1 cellular context compared by ENCODE assay signal in the genomic region with DNA sequence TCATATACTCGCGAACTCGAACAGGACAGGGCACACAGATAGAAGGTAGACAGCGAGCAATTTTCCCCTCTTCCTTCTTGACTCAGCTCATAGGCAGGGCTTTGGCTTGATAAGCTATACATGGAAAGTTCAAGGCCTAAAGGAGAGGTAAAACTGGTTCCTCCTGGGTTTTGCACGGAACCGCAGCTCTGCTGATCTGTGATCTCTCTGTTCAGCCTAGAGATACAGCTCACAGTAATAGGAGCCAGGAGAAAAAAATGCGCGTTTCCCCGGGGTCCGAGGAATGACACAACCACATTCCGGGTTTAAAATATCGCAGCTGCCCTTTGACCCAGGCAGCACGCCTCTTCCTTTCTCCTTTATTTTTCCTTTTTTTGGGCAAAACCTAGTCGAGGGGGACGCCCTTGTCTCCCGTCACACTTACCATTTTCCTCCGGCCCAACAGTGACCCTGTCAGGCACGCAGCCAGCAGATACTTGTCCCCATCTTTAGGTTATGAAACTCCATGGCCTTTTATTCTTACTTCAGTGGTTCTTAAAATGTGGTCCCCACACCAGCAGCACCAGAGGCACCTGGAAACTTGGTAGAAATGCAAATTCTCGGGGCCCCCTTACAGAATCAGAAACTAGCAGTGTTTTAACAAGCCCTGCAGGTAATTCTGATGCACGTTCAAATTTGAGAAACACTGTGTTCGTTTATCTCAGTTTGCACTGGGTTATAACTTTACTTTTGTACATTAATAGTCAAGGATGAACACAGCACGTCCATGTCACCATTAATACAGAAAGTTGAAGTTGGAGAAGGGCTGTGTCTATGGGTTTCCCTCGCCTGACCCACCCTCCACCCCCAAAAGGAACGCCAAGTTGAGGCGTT.
TF ChIP-seq lines count a peak whose summit lies in the region.

No MANE protein-coding gene starts in this region.

TF ChIP-seq in HepG2, 621 proteins besides CTCF, POLR2A, EP300 and RAD21 (continued from another document and continues in another):
- TF ChIP-seq CSRNP1 (CRISPR knock-in tag; IDR thresholded peaks at IDR 0.05) = no peak
- TF ChIP-seq ATF7-NPFF (CRISPR knock-in tag; IDR thresholded peaks at IDR 0.05; ENCODE audit: low read depth) = no peak
- no peak for TF ChIP-seq PAF1 (CRISPR knock-in tag; IDR thresholded peaks at IDR 0.05)
- no peak for TF ChIP-seq MZF1 (CRISPR knock-in tag; IDR thresholded peaks at IDR 0.05; ENCODE audit: borderline replicate concordance)
- TF ChIP-seq DRAP1 (CRISPR knock-in tag; IDR thresholded peaks at IDR 0.05) = peak; percentile 21
- 0 out of 2 replicates have a peak, but pooled peaks have one; percentile 28 for TF ChIP-seq ZNF691 (CRISPR knock-in tag; IDR thresholded peaks at IDR 0.05; ENCODE audit: borderline replicate concordance, low read depth)
- peak; percentile 10; the same call in 1 of the 2 replicates for TF ChIP-seq BCL6 (CRISPR knock-in tag; IDR thresholded peaks at IDR 0.05)
- peak; percentile 37; the same call in 1 of the 2 replicates for TF ChIP-seq IRF2 (CRISPR knock-in tag; IDR thresholded peaks at IDR 0.05)
- no peak for TF ChIP-seq ZNF737 (CRISPR knock-in tag; IDR thresholded peaks at IDR 0.05; ENCODE audit: borderline replicate concordance)
- no peak for TF ChIP-seq REPIN1 (CRISPR knock-in tag; IDR thresholded peaks at IDR 0.05; ENCODE audit: borderline replicate concordance, low read depth)
- TF ChIP-seq ZSCAN29 (CRISPR knock-in tag; conservative IDR thresholded peaks at IDR 0.05) = peak; percentile 52; the same call in 1 of the 2 replicates
- TF ChIP-seq ZNF260 (CRISPR knock-in tag; IDR thresholded peaks at IDR 0.05; ENCODE audit: borderline replicate concordance, low read depth) = no peak
- no peak for TF ChIP-seq TCF7L2 (IDR thresholded peaks at IDR 0.05; ENCODE audit: low read depth, low read length)
- TF ChIP-seq, protein P1, sequence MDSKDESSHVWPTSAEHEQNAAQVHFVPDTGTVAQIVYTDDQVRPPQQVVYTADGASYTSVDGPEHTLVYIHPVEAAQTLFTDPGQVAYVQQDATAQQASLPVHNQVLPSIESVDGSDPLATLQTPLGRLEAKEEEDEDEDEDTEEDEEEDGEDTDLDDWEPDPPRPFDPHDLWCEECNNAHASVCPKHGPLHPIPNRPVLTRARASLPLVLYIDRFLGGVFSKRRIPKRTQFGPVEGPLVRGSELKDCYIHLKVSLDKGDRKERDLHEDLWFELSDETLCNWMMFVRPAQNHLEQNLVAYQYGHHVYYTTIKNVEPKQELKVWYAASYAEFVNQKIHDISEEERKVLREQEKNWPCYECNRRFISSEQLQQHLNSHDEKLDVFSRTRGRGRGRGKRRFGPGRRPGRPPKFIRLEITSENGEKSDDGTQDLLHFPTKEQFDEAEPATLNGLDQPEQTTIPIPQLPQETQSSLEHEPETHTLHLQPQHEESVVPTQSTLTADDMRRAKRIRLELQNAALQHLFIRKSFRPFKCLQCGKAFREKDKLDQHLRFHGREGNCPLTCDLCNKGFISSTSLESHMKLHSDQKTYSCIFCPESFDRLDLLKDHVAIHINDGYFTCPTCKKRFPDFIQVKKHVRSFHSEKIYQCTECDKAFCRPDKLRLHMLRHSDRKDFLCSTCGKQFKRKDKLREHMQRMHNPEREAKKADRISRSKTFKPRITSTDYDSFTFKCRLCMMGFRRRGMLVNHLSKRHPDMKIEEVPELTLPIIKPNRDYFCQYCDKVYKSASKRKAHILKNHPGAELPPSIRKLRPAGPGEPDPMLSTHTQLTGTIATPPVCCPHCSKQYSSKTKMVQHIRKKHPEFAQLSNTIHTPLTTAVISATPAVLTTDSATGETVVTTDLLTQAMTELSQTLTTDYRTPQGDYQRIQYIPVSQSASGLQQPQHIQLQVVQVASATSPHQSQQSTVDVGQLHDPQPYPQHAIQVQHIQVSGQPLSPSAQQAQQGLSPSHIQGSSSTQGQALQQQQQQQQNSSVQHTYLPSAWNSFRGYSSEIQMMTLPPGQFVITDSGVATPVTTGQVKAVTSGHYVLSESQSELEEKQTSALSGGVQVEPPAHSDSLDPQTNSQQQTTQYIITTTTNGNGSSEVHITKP (CRISPR knock-in tag; IDR thresholded peaks at IDR 0.05; ENCODE audit: low read depth) = peak; percentile 45
- TF ChIP-seq, protein P2, sequence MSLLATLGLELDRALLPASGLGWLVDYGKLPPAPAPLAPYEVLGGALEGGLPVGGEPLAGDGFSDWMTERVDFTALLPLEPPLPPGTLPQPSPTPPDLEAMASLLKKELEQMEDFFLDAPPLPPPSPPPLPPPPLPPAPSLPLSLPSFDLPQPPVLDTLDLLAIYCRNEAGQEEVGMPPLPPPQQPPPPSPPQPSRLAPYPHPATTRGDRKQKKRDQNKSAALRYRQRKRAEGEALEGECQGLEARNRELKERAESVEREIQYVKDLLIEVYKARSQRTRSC (CRISPR knock-in tag; IDR thresholded peaks at IDR 0.05; ENCODE audit: low read depth) = no peak
- TF ChIP-seq NFIC (IDR thresholded peaks at IDR 0.05; ENCODE audit: low read length) = 0 out of 2 replicates have a peak, but pooled peaks have one; percentile 16
- TF ChIP-seq MBNL3 (CRISPR knock-in tag; conservative IDR thresholded peaks at IDR 0.05) = no peak
- TF ChIP-seq SAP130 (CRISPR knock-in tag; IDR thresholded peaks at IDR 0.05; ENCODE audit: low read depth) = peak; percentile 56; the same call in 1 of the 2 replicates
- TF ChIP-seq ZNF331 (CRISPR knock-in tag; IDR thresholded peaks at IDR 0.05) = peak; percentile 14; the same call in 1 of the 2 replicates
- TF ChIP-seq ZNF660 (CRISPR knock-in tag; IDR thresholded peaks at IDR 0.05; ENCODE audit: borderline replicate concordance, low read depth) = no peak
- no peak for TF ChIP-seq ZBTB44 (CRISPR knock-in tag; IDR thresholded peaks at IDR 0.05)
- 0 out of 2 replicates have a peak, but pooled peaks have one; percentile 13 for TF ChIP-seq TFE3 (CRISPR knock-in tag; IDR thresholded peaks at IDR 0.05)
- TF ChIP-seq SP4 (CRISPR knock-in tag; IDR thresholded peaks at IDR 0.05) = 0 out of 2 replicates have a peak, but pooled peaks have one; percentile 15
- no peak for TF ChIP-seq NONO (IDR thresholded peaks at IDR 0.05)
- TF ChIP-seq NONO (CRISPR knock-in tag; conservative IDR thresholded peaks at IDR 0.05) = no peak; the same call in 1 of the 2 replicates
- TF ChIP-seq TBX2 (CRISPR knock-in tag; IDR thresholded peaks at IDR 0.05; ENCODE audit: borderline replicate concordance) = no peak
- TF ChIP-seq ZNF768 (CRISPR knock-in tag; IDR thresholded peaks at IDR 0.05) = peak; percentile 56; the same call in 1 of the 2 replicates
- 0 out of 2 replicates have a peak, but pooled peaks have one; percentile 39 for TF ChIP-seq NR2F2 (IDR thresholded peaks at IDR 0.05; ENCODE audit: borderline replicate concordance, low read depth)
- TF ChIP-seq ZNF30 (CRISPR knock-in tag; IDR thresholded peaks at IDR 0.05) = 0 out of 2 replicates have a peak, but pooled peaks have one; percentile 13
- TF ChIP-seq ZNF136 (CRISPR knock-in tag; IDR thresholded peaks at IDR 0.05; ENCODE audit: low read depth) = 0 out of 2 replicates have a peak, but pooled peaks have one; percentile 37
- 0 out of 2 replicates have a peak, but pooled peaks have one; percentile 26 for TF ChIP-seq ZNF296 (CRISPR knock-in tag; conservative IDR thresholded peaks at IDR 0.05)
- peak; percentile 11; the same call in 1 of the 2 replicates for TF ChIP-seq SALL1 (CRISPR knock-in tag; IDR thresholded peaks at IDR 0.05)
- TF ChIP-seq SATB2 (CRISPR knock-in tag; IDR thresholded peaks at IDR 0.05) = no peak
- TF ChIP-seq SMAD9 (CRISPR knock-in tag; IDR thresholded peaks at IDR 0.05) = peak; percentile 74; the same call in 1 of the 2 replicates
- TF ChIP-seq ZNF816 (CRISPR knock-in tag; IDR thresholded peaks at IDR 0.05; ENCODE audit: borderline replicate concordance) = peak; percentile 37; the same call in 1 of the 2 replicates
- TF ChIP-seq ZBTB34 (CRISPR knock-in tag; IDR thresholded peaks at IDR 0.05) = no peak
- TF ChIP-seq SPEN (CRISPR knock-in tag; IDR thresholded peaks at IDR 0.05; ENCODE audit: low read depth) = no peak
- TF ChIP-seq, protein P3, sequence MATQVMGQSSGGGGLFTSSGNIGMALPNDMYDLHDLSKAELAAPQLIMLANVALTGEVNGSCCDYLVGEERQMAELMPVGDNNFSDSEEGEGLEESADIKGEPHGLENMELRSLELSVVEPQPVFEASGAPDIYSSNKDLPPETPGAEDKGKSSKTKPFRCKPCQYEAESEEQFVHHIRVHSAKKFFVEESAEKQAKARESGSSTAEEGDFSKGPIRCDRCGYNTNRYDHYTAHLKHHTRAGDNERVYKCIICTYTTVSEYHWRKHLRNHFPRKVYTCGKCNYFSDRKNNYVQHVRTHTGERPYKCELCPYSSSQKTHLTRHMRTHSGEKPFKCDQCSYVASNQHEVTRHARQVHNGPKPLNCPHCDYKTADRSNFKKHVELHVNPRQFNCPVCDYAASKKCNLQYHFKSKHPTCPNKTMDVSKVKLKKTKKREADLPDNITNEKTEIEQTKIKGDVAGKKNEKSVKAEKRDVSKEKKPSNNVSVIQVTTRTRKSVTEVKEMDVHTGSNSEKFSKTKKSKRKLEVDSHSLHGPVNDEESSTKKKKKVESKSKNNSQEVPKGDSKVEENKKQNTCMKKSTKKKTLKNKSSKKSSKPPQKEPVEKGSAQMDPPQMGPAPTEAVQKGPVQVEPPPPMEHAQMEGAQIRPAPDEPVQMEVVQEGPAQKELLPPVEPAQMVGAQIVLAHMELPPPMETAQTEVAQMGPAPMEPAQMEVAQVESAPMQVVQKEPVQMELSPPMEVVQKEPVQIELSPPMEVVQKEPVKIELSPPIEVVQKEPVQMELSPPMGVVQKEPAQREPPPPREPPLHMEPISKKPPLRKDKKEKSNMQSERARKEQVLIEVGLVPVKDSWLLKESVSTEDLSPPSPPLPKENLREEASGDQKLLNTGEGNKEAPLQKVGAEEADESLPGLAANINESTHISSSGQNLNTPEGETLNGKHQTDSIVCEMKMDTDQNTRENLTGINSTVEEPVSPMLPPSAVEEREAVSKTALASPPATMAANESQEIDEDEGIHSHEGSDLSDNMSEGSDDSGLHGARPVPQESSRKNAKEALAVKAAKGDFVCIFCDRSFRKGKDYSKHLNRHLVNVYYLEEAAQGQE (IDR thresholded peaks at IDR 0.05; ENCODE audit: borderline replicate concordance in 1 of 2, low read depth in 1 of 2, low read length in 2 of 2) = no peak
- TF ChIP-seq AKAP8 (CRISPR knock-in tag; IDR thresholded peaks at IDR 0.05) = no peak
- TF ChIP-seq HOXA3 (CRISPR knock-in tag; IDR thresholded peaks at IDR 0.05) = 0 out of 2 replicates have a peak, but pooled peaks have one; percentile 9
